Comparison of ENCODE assay signal across 30 cellular contexts in the genomic region with DNA sequence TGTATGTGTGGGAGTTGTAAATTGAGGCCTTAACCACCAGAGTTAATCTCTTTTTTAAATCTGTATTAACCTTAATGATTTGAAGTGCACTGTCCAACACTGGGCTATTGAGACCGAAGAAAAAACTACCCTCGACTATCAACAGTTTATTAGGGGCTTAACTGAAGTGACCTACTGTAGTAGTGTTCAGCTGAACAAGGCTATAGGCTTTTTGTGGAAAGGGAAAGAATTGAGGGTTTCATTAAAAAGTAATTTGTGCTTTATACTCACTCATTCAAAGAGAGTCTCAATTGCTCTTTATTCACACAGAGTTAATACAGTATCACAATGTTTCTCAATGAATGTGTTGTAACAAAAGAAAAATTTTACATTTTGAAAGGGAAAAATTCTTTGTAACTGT.
"Had no signal": no experiment of that assay in that cellular context is flagged by ENCODE, and none has a peak within 500 bp of the region (broad histone marks: within the 10 kb centered on the region; RNA-seq: fewer than 3 reads in every experiment).

No MANE protein-coding gene starts in this region.

- H3K27ac Mint-ChIP-seq: immature natural killer cell; naive thymus-derived CD8-positive, alpha-beta T cell; nephron; stimulated activated naive B cell treated with anti-CD40 and anti-IgM and Interleukin-4, amounts not matched to agents 10 μg/mL and 1 μg/mL and 100 μg/mL, for 72 hours had no signal

- ATAC-seq: left colon; left lung; lower lobe of right lung; naive thymus-derived CD8-positive, alpha-beta T cell; pancreas; right cardiac atrium; sciatic nerve; stimulated activated naive B cell treated with anti-CD40 and anti-IgM and Interleukin-4, amounts not matched to agents 10 μg/mL and 1 μg/mL and 100 μg/mL, for 72 hours; stimulated activated naive CD8-positive, alpha-beta T cell treated with anti-CD3 and anti-CD28 coated beads, Interleukin-15, Interleukin-2, amounts not matched to agents 100 U/mL and 50 U/mL, for 24 hours; upper lobe of right lung had no signal

- H3K36me3 ChIP-seq: pancreas, prostate gland, suprapubic skin, thoracic aorta, tibial artery, upper lobe of right lung, uterus had no signal

- H3K9me3 Mint-ChIP-seq: immature natural killer cell; naive thymus-derived CD8-positive, alpha-beta T cell; nephron; stimulated activated naive B cell treated with anti-CD40 and anti-IgM and Interleukin-4, amounts not matched to agents 10 μg/mL and 1 μg/mL and 100 μg/mL, for 72 hours had no signal

- FAIRE-seq: islet of Langerhans, kidney, pancreas had no signal

- H3K4me1 ChIP-seq: left lung, lower lobe of right lung, pancreas, prostate gland, suprapubic skin, tibial artery, upper lobe of right lung, uterus had no signal

- H3K36me3 Mint-ChIP-seq: immature natural killer cell; naive thymus-derived CD8-positive, alpha-beta T cell; stimulated activated naive B cell treated with anti-CD40 and anti-IgM and Interleukin-4, amounts not matched to agents 10 μg/mL and 1 μg/mL and 100 μg/mL, for 72 hours had no signal

- H3K9me3 ChIP-seq: left lung, lower lobe of right lung, pancreas, prostate gland, suprapubic skin, thoracic aorta, tibial artery, upper lobe of right lung, uterus had no signal

- DNase-seq: immature natural killer cell; kidney; left colon; left lung; lower lobe of right lung; mammary epithelial cell; mesenchymal stem cell; naive thymus-derived CD8-positive, alpha-beta T cell; nucleus accumbens; pancreas; posterior cingulate gyrus; retina; right cardiac atrium; stimulated activated CD4-positive, alpha-beta T cell treated with anti-CD3 and anti-CD28 coated beads, Interleukin-12 subunit alpha, Interleukin-12 subunit beta, amount 100 ng/mL, for 4 hours; stimulated activated CD4-positive, alpha-beta T cell treated with anti-CD3 and anti-CD28 coated beads, Interleukin-15, amount 100 ng/mL, for 24 hours; stimulated activated CD4-positive, alpha-beta T cell treated with anti-CD3 and anti-CD28 coated beads, Interleukin-2, amount 100 ng/mL, for 24 hours; stimulated activated CD4-positive, alpha-beta T cell treated with anti-CD3 and anti-CD28 coated beads, Interleukin-4, amount 100 ng/mL, for 1 hour; stimulated activated naive B cell treated with anti-CD40 and anti-IgM and Interleukin-4, amounts not matched to agents 10 μg/mL and 1 μg/mL and 100 μg/mL, for 72 hours; stimulated activated naive CD8-positive, alpha-beta T cell treated with anti-CD3 and anti-CD28 coated beads, Interleukin-15, Interleukin-2, amounts not matched to agents 100 U/mL and 50 U/mL, for 24 hours; tibial artery; trophoblast cell; upper lobe of right lung; uterus had no signal

- H3K4me3 Mint-ChIP-seq: immature natural killer cell; naive thymus-derived CD8-positive, alpha-beta T cell; nephron; stimulated activated naive B cell treated with anti-CD40 and anti-IgM and Interleukin-4, amounts not matched to agents 10 μg/mL and 1 μg/mL and 100 μg/mL, for 72 hours had no signal

- H3K27me3 ChIP-seq: left lung, pancreas, suprapubic skin, tibial artery, upper lobe of right lung, uterus had no signal

- H3K4me1 Mint-ChIP-seq: immature natural killer cell; naive thymus-derived CD8-positive, alpha-beta T cell had no signal

- H3K27me3 Mint-ChIP-seq: naive thymus-derived CD8-positive, alpha-beta T cell; stimulated activated naive B cell treated with anti-CD40 and anti-IgM and Interleukin-4, amounts not matched to agents 10 μg/mL and 1 μg/mL and 100 μg/mL, for 72 hours had no signal

- H3K27ac ChIP-seq: left lung, lower lobe of right lung, pancreas, prostate gland, skin epidermis, suprapubic skin, thoracic aorta, tibial artery, upper lobe of right lung, uterus had no signal

- H3K4me3 ChIP-seq: left lung, lower lobe of right lung, pancreas, prostate gland, skin epidermis, suprapubic skin, thoracic aorta, tibial artery, upper lobe of right lung, uterus had no signal
